In the genomic region with DNA sequence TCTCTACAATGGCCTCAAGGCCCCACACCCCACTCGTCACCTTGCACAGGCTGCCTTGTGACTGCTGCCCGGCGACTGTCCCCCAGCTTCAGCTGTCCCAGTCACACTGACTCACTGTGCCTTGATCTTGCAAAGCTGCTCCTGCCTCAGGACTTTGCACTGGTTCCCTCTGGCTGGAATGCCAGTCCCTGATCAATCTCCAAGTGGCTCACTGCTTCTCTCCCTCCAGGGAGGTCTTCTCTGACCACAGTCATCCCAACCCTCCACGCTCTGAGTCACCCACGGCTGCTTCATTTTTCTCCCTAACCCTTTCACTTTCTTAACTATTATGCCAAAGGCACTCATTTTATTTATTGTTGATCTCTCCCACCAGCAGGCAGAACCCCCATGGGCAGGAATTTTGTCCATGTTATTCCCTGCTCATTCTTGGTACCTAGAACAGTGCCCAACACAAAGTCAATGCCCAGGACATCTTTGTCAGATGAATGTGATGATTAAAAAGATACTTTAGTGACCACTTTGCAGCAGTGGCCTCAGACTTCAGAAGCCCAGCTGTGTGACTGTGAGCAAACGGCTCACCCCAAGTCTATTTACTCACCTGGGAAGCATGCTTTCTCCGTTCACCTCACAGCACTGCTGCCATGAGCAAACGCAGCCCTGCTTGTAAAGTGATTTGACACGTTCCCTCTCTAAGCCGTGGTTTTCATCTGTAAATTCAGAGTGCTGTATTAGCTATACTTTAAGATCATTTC, we compare ENCODE assay signal across 14 cellular contexts. TPM values are rescaled to one million over a fixed set of nuclear protein-coding genes. Genes with fewer than 3 reads are reported as not detected.
DNase-seq lines count a peak whose midpoint lies in the region; ATAC-seq and TF ChIP-seq lines count a peak whose summit lies in the region.
"Had no signal": no experiment of that assay in that cellular context is flagged by ENCODE, and none has a peak within 500 bp of the region (broad histone marks: within the 10 kb centered on the region; RNA-seq: fewer than 3 reads in every experiment).

No MANE protein-coding gene starts in this region.

- H3K4me3 Mint-ChIP-seq in naive thymus-derived CD8-positive, alpha-beta T cell: no peak overlapping the region
- H3K4me3 Mint-ChIP-seq: activated CD8-positive, alpha-beta T cell treated with anti-CD3 and anti-CD28 coated beads, Interleukin-2, amount 10 ng/mL, durations not matched to agents 7 days and 5 days had no signal

- H3K27ac ChIP-seq in heart left ventricle (no peak overlapping the region), ovary (no peak overlapping the region)
- H3K27ac ChIP-seq: cardiac muscle cell, suprapubic skin had no signal

- ATAC-seq in naive thymus-derived CD8-positive, alpha-beta T cell: no peak
- ATAC-seq in heart left ventricle: no peak
- ATAC-seq: activated CD8-positive, alpha-beta T cell treated with anti-CD3 and anti-CD28 coated beads, Interleukin-2, amount 10 ng/mL, durations not matched to agents 7 days and 5 days had no signal

- H3K4me3 ChIP-seq in AG09309 (ENCODE audit: control insufficient read depth, low read depth, low read length): no peak overlapping the region
- no peak overlapping the region for H3K4me3 ChIP-seq in heart left ventricle
- no peak overlapping the region for H3K4me3 ChIP-seq in BE2C (ENCODE audit: low read depth, low read length)
- no peak overlapping the region for H3K4me3 ChIP-seq in ovary
- H3K4me3 ChIP-seq: cardiac muscle cell, suprapubic skin had no signal

- H3K27ac Mint-ChIP-seq in naive thymus-derived CD8-positive, alpha-beta T cell: peak overlapping the region in 2 of 10 donors; percentile 25 to 35
- H3K27ac Mint-ChIP-seq: activated CD8-positive, alpha-beta T cell treated with anti-CD3 and anti-CD28 coated beads, Interleukin-2, amount 10 ng/mL, durations not matched to agents 7 days and 5 days had no signal

- H3K4me1 ChIP-seq in heart left ventricle (peaks cover 0 to 10% (median 2%) of the 10 kb centered on the region in 12 donors), BE2C (peaks cover 4% of the 10 kb centered on the region), ovary (ENCODE audit: insufficient read depth) (no peaks in the 10 kb centered on the region)
- H3K4me1 ChIP-seq: suprapubic skin had no signal

- H3K36me3 ChIP-seq in heart left ventricle: no peaks in the 10 kb centered on the region
- H3K36me3 ChIP-seq in BE2C: no peaks in the 10 kb centered on the region
- no peaks in the 10 kb centered on the region for H3K36me3 ChIP-seq in ovary
- H3K36me3 ChIP-seq: cardiac muscle cell, suprapubic skin had no signal

- intact Hi-C loops in heart left ventricle (cut with DNase I) (no loop called here), ovary (cut with DNase I) (no loop called here)

- TF ChIP-seq EP300 in ovary (IDR thresholded peaks at IDR 0.05): no peak

- H3K27me3 Mint-ChIP-seq in naive thymus-derived CD8-positive, alpha-beta T cell: peaks cover 0 to 18% (median 5%) of the 10 kb centered on the region in 5 donors

- H3K36me3 Mint-ChIP-seq in naive thymus-derived CD8-positive, alpha-beta T cell: no peaks in the 10 kb centered on the region

- no peaks in the 10 kb centered on the region for H3K9me3 Mint-ChIP-seq in naive thymus-derived CD8-positive, alpha-beta T cell

- WGBS in heart left ventricle, 4 donors: 80 to 87% (median 86%) methylated on average over 10 of the region's 10 CpGs
- 77 to 79% (median 78%) methylated on average over 10 of the region's 10 CpGs for WGBS in ovary, 3 donors

- H3K9me3 ChIP-seq in heart left ventricle (peaks cover 0 to 3% (median 0%) of the 10 kb centered on the region in 12 donors), BE2C (no peaks in the 10 kb centered on the region; the same call in 1 of the 2 replicates), ovary (no peaks in the 10 kb centered on the region)
- H3K9me3 ChIP-seq: suprapubic skin had no signal

- peaks cover 12 to 22% (median 15%) of the 10 kb centered on the region in 4 donors for H3K4me1 Mint-ChIP-seq in naive thymus-derived CD8-positive, alpha-beta T cell

- POLR2A ChIA-PET in naive thymus-derived CD8-positive, alpha-beta T cell (lab: Charles Lee): no interaction called here

- TF ChIP-seq POLR2A in heart left ventricle (IDR thresholded peaks at IDR 0.05): no peak
- no peak for TF ChIP-seq POLR2A in ovary (IDR thresholded peaks at IDR 0.05)

- TF ChIP-seq CTCF in AG09309 (IDR thresholded peaks at IDR 0.05; ENCODE audit: control insufficient read depth, insufficient read depth, low read depth, low read length, missing control alignments) (no peak), heart left ventricle (IDR thresholded peaks at IDR 0.05) (no peak), BE2C (IDR thresholded peaks at IDR 0.05; ENCODE audit: low read depth, low read length) (no peak), ovary (IDR thresholded peaks at IDR 0.05) (no peak)

- peak; percentile 56 for DNase-seq in AG09309 (ENCODE audit: low read depth)
- peak; percentile 78 for DNase-seq in HS-5 (ENCODE audit: low read depth)
- DNase-seq in amniotic stem cell (lab: John Stamatoyannopoulos, UW): peak; percentile 83
- DNase-seq in kidney tubule cell (ENCODE audit: low spot score): peak; percentile 97
- no peak for DNase-seq in naive thymus-derived CD8-positive, alpha-beta T cell
- DNase-seq in heart left ventricle: no peak
- no peak for DNase-seq in BE2C
- no peak for DNase-seq in ovary
- DNase-seq: activated CD8-positive, alpha-beta T cell treated with anti-CD3 and anti-CD28 coated beads, Interleukin-2, amount 10 ng/mL, durations not matched to agents 7 days and 5 days; head of caudate nucleus; NCI-H1694 treated with DMSO at 0.1 percent for 48 hours; stimulated activated CD4-positive, alpha-beta T cell treated with anti-CD3 and anti-CD28 coated beads, Interleukin-2, amount 100 ng/mL, for 24 hours had no signal

- H3K27me3 ChIP-seq in heart left ventricle (peaks cover 0 to 8% (median 0%) of the 10 kb centered on the region in 9 donors), BE2C (no peaks in the 10 kb centered on the region), ovary (no peaks in the 10 kb centered on the region)
- H3K27me3 ChIP-seq: cardiac muscle cell had no signal

RNA-seq across cellular contexts. Expression of a gene that starts 53.4 kb away (rescaled TPM):
- 10 to 100 TPM; 69.5 to 71.8 TPM for total RNA-seq in naive thymus-derived CD8-positive, alpha-beta T cell
- polyA plus RNA-seq in naive thymus-derived CD8-positive, alpha-beta T cell: 1 to 10 TPM; 2.7 to 5.0 (median 4.3) TPM
- total RNA-seq in heart left ventricle (10 to 100 TPM; 19.9 to 29.2 (median 22.5) TPM), ovary (10 to 100 TPM in 5 of 7 donors, 1 to 10 TPM in 2; 8.6 to 14.0 (median 10.8) TPM)
- polyA plus RNA-seq in heart left ventricle (10 to 100 TPM; 12.5 to 19.3 TPM), ovary (1 to 10 TPM; 6.7 to 7.2 TPM)
- polyA plus RNA-seq in BE2C (2012; ENCODE audit: insufficient read depth, insufficient read length, low read depth): 23.9 TPM

Comparison
In these comparisons a context has a peak if more than half of its experiments do, and no peak if none do; other contexts are left out.
1. DNase-seq: peak in AG09309 (single experiment), HS-5 (single experiment), amniotic stem cell (single experiment) and kidney tubule cell (single experiment); none in naive thymus-derived CD8-positive, alpha-beta T cell (0 of 10), heart left ventricle (0 of 5), BE2C (single experiment) and ovary (0 of 5).